Comparison of ENCODE assay signal across 1 cellular context in genomic region chr5:81971694-81972495, GRCh38.
TF ChIP-seq lines count a peak whose summit lies in the region.

Gene ATG10 (plus strand): TSS chr5:81972023. CDS start chr5:81987571, 15,548 bp downstream.

TF ChIP-seq in A549, 52 proteins besides CTCF, POLR2A, EP300 and RAD21 (continued from another document):
- no peak for TF ChIP-seq CBX2 (IDR thresholded peaks at IDR 0.05; ENCODE audit: borderline replicate concordance, low read depth)
- 0 out of 2 replicates have a peak, but pooled peaks have one; percentile 14 for TF ChIP-seq GATA3 (IDR thresholded peaks at IDR 0.05; ENCODE audit: borderline replicate concordance)
- TF ChIP-seq HDAC2 (IDR thresholded peaks at IDR 0.05), result no peak
- TF ChIP-seq MAZ (IDR thresholded peaks at IDR 0.05; ENCODE audit: borderline replicate concordance, low read depth, low read length), result 0 out of 2 replicates have a peak, but pooled peaks have one; percentile 17
- TF ChIP-seq TFCP2L1 (CRISPR knock-in tag; IDR thresholded peaks at IDR 0.05), result no peak
- TF ChIP-seq NPAS2 (CRISPR knock-in tag; IDR thresholded peaks at IDR 0.05; ENCODE audit: borderline replicate concordance), result no peak
- TF ChIP-seq NR3C1 (IDR thresholded peaks at IDR 0.05), result no peak
- peak; percentile 80; the same call in 1 of the 2 replicates for TF ChIP-seq TP53 (CRISPR knock-in tag; IDR thresholded peaks at IDR 0.05)
- TF ChIP-seq PHF8 (IDR thresholded peaks at IDR 0.05; ENCODE audit: borderline replicate concordance, low read depth), result peak; percentile 84
- TF ChIP-seq ESRRA (IDR thresholded peaks at IDR 0.05; ENCODE audit: borderline replicate concordance, low read length), result no peak
- TF ChIP-seq HEYL (CRISPR knock-in tag; IDR thresholded peaks at IDR 0.05), result no peak
- peak; percentile 79; the same call in 2 of the 3 replicates for TF ChIP-seq BCL3 (IDR thresholded peaks at IDR 0.05)
- TF ChIP-seq CHD2 (IDR thresholded peaks at IDR 0.05; ENCODE audit: low read length, partially characterized antibody), result no peak
- no peak for TF ChIP-seq ZNF302 (CRISPR knock-in tag; IDR thresholded peaks at IDR 0.05)
- TF ChIP-seq E2F6 (IDR thresholded peaks at IDR 0.05; ENCODE audit: borderline replicate concordance, low read depth), result peak; percentile 77
- no peak for TF ChIP-seq SMC3 (IDR thresholded peaks at IDR 0.05)
- no peak for TF ChIP-seq CBX8 (IDR thresholded peaks at IDR 0.05)
- no peak for TF ChIP-seq CEBPB (IDR thresholded peaks at IDR 0.05)
- TF ChIP-seq ELK1 (IDR thresholded peaks at IDR 0.05; ENCODE audit: low read depth, low read length), result no peak
- no peak for TF ChIP-seq NFE2L2 (conservative IDR thresholded peaks at IDR 0.05; ENCODE audit: low read length)
- no peak for TF ChIP-seq RNF2 (IDR thresholded peaks at IDR 0.05; ENCODE audit: borderline replicate concordance, low read depth)
- TF ChIP-seq RCOR1 (IDR thresholded peaks at IDR 0.05; ENCODE audit: low read depth, low read length), result no peak
- TF ChIP-seq JUN (IDR thresholded peaks at IDR 0.05), result peak; percentile 90 to 94; a peak in 4 of 5 replicates
- peak; percentile 59 for TF ChIP-seq MAX (IDR thresholded peaks at IDR 0.05)
- TF ChIP-seq ZFP36 (IDR thresholded peaks at IDR 0.05; ENCODE audit: borderline replicate concordance, partially characterized antibody), result no peak
- TF ChIP-seq HOXB13 (CRISPR knock-in tag; IDR thresholded peaks at IDR 0.05; ENCODE audit: low read depth), result no peak
